Comparison of ENCODE assay signal across 24 cellular contexts in genomic region chr17:65060855-65061254, GRCh38. TPM values are rescaled to one million over a fixed set of nuclear protein-coding genes. Genes with fewer than 3 reads are reported as not detected.
A peak's percentile ranks its signal among the peaks of the same experiment; 100 is the strongest.
DNase-seq lines count a peak whose midpoint lies in the region; ATAC-seq and TF ChIP-seq lines count a peak whose summit lies in the region.
"Had no signal": no experiment of that assay in that cellular context is flagged by ENCODE, and none has a peak within 500 bp of the region (broad histone marks: within the 10 kb centered on the region; RNA-seq: fewer than 3 reads in every experiment).

No MANE protein-coding gene starts in this region.

- H3K27ac ChIP-seq in HUES64 (ENCODE audit: low read depth, low read length) (peak overlapping the region; percentile 53; the same call in 1 of the 2 replicates), RWPE1 (peak overlapping the region; percentile 51), endodermal cell (ENCODE audit: low read depth, low read length) (no peak overlapping the region), uterus (no peak overlapping the region)
- H3K27ac ChIP-seq: GM23248, HL-60, Peyer's patch had no signal

- H3K36me3 Mint-ChIP-seq in endodermal cell (ENCODE audit: low read depth) (peaks cover 3% of the 10 kb centered on the region), type B pancreatic cell (no peaks in the 10 kb centered on the region)
- H3K36me3 Mint-ChIP-seq: T-cell had no signal

- H3K4me3 ChIP-seq in HUES64 (ENCODE audit: low read length) (no peak overlapping the region), endodermal cell (ENCODE audit: low read length) (no peak overlapping the region), uterus (no peak overlapping the region)
- H3K4me3 ChIP-seq: GM23248, HAP-1, MG63, Peyer's patch had no signal

- TF ChIP-seq CTCF in RWPE1 (conservative IDR thresholded peaks at IDR 0.05; ENCODE audit: low read depth) (no peak), endodermal cell (conservative IDR thresholded peaks at IDR 0.05) (no peak), type B pancreatic cell (conservative IDR thresholded peaks at IDR 0.05) (no peak), uterus (IDR thresholded peaks at IDR 0.05) (no peak)

- peak overlapping the region; percentile 37 for H3K27ac Mint-ChIP-seq in endodermal cell
- peak overlapping the region; percentile 38 for H3K27ac Mint-ChIP-seq in type B pancreatic cell
- H3K27ac Mint-ChIP-seq: B cell, HFFc6, T-cell had no signal

- no peaks in the 10 kb centered on the region for H3K27me3 Mint-ChIP-seq in endodermal cell (ENCODE audit: insufficient read depth)
- H3K27me3 Mint-ChIP-seq in type B pancreatic cell, result no peaks in the 10 kb centered on the region
- H3K27me3 Mint-ChIP-seq: B cell, T-cell had no signal

- intact Hi-C loops in uterus (cut with DNase I; ENCODE audit: low total_unique reads), result no loop called here

- H3K9me3 ChIP-seq in HUES64 (ENCODE audit: insufficient read depth, low read depth, low read length), result no peaks in the 10 kb centered on the region
- no peaks in the 10 kb centered on the region for H3K9me3 ChIP-seq in endodermal cell (ENCODE audit: control insufficient read depth, low read length)
- no peaks in the 10 kb centered on the region for H3K9me3 ChIP-seq in uterus
- H3K9me3 ChIP-seq: HAP-1, MG63, Peyer's patch had no signal

- H3K4me1 ChIP-seq in HUES64 (ENCODE audit: insufficient read depth, low read length), result peaks cover 36% of the 10 kb centered on the region
- peaks cover 36% of the 10 kb centered on the region for H3K4me1 ChIP-seq in endodermal cell (ENCODE audit: control insufficient read depth, insufficient read depth, low read length)
- no peaks in the 10 kb centered on the region for H3K4me1 ChIP-seq in uterus

- peaks cover 5% of the 10 kb centered on the region for H3K9me3 Mint-ChIP-seq in endodermal cell
- H3K9me3 Mint-ChIP-seq in type B pancreatic cell, result no peaks in the 10 kb centered on the region
- H3K9me3 Mint-ChIP-seq: HFFc6, T-cell had no signal

- H3K27me3 ChIP-seq in HUES64 (ENCODE audit: insufficient read depth, low read length) (no peaks in the 10 kb centered on the region), endodermal cell (ENCODE audit: control insufficient read depth, insufficient read depth, low read length, poor library complexity, severe bottlenecking) (no peaks in the 10 kb centered on the region), uterus (no peaks in the 10 kb centered on the region)
- H3K27me3 ChIP-seq: MG63, Peyer's patch had no signal

- H3K9ac ChIP-seq in HUES64 (ENCODE audit: low read depth, low read length) (no peak overlapping the region), endodermal cell (ENCODE audit: extremely low read depth, low read length, poor library complexity, severe bottlenecking) (no peak overlapping the region)
- H3K9ac ChIP-seq: GM23248 had no signal

- peaks cover 46% of the 10 kb centered on the region for H3K4me1 Mint-ChIP-seq in endodermal cell
- peaks cover 36% of the 10 kb centered on the region for H3K4me1 Mint-ChIP-seq in type B pancreatic cell (ENCODE audit: unreplicated experiment)

- no peak for TF ChIP-seq POLR2A in uterus (IDR thresholded peaks at IDR 0.05)

- DNase-seq in RWPE1 (ENCODE audit: low spot score), result no peak
- no peak for DNase-seq in endodermal cell
- no peak for DNase-seq in type B pancreatic cell (ENCODE audit: extremely low spot score, unreplicated experiment)
- no peak for DNase-seq in uterus
- DNase-seq in C1 segment of cervical spinal cord (lab: John Stamatoyannopoulos, UW), result no peak
- DNase-seq: DMS153; DND-41; GM23248; HFFc6; KBM-7; MG63; NCI-H1694; NCI-H2029 treated with DMSO at 0.1 percent for 48 hours; NCI-H446 treated with DMSO at 0.1 percent for 48 hours; NCI-H82; NK-92 treated with Interleukin-12 subunit alpha and Interleukin-12 subunit beta, amount 100 ng/mL, for 24 hours; Peyer's patch; T-cell had no signal

- POLR2A ChIA-PET in RWPE1 (lab: Yijun Ruan, JAX; ENCODE audit: low non-redundant PET), result no interaction called here

- ATAC-seq in HG02623 (IDR thresholded peaks at IDR 0.05; ENCODE audit: unreplicated experiment), result no peak
- ATAC-seq: HepG2, T-cell had no signal

- H3K36me3 ChIP-seq in HUES64 (ENCODE audit: insufficient read depth, low read length), result no peaks in the 10 kb centered on the region
- H3K36me3 ChIP-seq in endodermal cell (ENCODE audit: control insufficient read depth, insufficient read depth, low read length), result no peaks in the 10 kb centered on the region
- H3K36me3 ChIP-seq in uterus, result no peaks in the 10 kb centered on the region
- H3K36me3 ChIP-seq: HAP-1, MG63, Peyer's patch had no signal

- CTCF ChIA-PET in RWPE1 (lab: Yijun Ruan, JAX), result no interaction called here

- 92% methylated on average over 4 of the region's 4 CpGs for WGBS in HUES64
- WGBS in endodermal cell (ENCODE audit: insufficient coverage in 1 of 2, insufficient read length in 1 of 2), 2 experiments, result 90 to 94% methylated on average over 2 to 4 of the region's 4 CpGs

- no peak overlapping the region for H3K4me3 Mint-ChIP-seq in endodermal cell
- H3K4me3 Mint-ChIP-seq in type B pancreatic cell, result no peak overlapping the region
- H3K4me3 Mint-ChIP-seq: B cell, HFFc6, T-cell had no signal

RNA-seq across cellular contexts. Expression of gene GNA13, which starts 4.3 kb away (rescaled TPM):
- polyA plus RNA-seq in HUES64 (2013, experiment 1 of 2), result 45.7 TPM
- 48.4 TPM for polyA plus RNA-seq in HUES64 (2013, experiment 2 of 2)
- total RNA-seq in endodermal cell (10 to 100 TPM; 59.3 to 66.8 TPM), type B pancreatic cell (ENCODE audit: low replicate concordance) (36.0 and 43.3 TPM in 2 replicates), uterus (100 to 1,000 TPM in 1 of 4 donors, 10 to 100 TPM in 3; 20.2 to 103 (median 51.0) TPM)
- polyA plus RNA-seq in endodermal cell (2013, experiment 1 of 2), result 59.5 TPM
- polyA plus RNA-seq in endodermal cell (2013, experiment 2 of 2), result 61.0 TPM

Comparison
In these comparisons a context has a peak if more than half of its experiments do, and no peak if none do; other contexts are left out.
1. H3K27ac ChIP-seq: peak in HUES64 (single experiment) and RWPE1 (single experiment); none in endodermal cell (single experiment) and uterus (0 of 2).